8 cellular contexts compared by ENCODE assay signal in the genomic region with DNA sequence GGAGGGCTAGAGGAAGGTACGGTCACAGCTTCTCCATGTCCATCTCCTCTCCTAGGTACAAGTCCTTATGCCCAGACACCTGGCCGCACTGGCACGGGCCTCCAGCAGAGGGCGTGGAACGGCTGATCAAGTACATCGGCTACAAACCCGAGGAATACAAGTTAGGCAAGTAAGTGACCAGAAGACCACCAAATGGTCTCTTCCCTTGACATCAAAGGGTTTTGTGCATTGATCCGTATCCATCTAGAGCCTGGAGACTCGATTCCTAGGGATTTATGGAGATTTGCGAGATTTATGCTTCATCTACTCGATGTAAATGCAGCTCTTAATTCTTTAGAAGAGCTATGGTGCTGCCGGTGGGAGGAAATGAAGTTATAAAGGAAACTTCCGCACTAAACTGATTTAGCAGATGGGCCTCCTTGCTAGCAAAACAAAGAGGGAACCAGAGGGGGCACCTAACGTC. TPM values are rescaled to one million over a fixed set of nuclear protein-coding genes. Genes with fewer than 3 reads are reported as not detected.
DNase-seq lines count a peak whose midpoint lies in the region; ATAC-seq and TF ChIP-seq lines count a peak whose summit lies in the region.

No MANE protein-coding gene starts in this region.

- H3K9ac ChIP-seq in muscle layer of colon (ENCODE audit: low read length) = peak overlapping the region; percentile 3

- H3K27ac ChIP-seq in muscle layer of colon (ENCODE audit: low read depth, low read length) = no peak overlapping the region

- H3K36me3 ChIP-seq in muscle layer of colon (ENCODE audit: insufficient read depth, low read length) = no peaks in the 10 kb centered on the region

- H3K9me3 Mint-ChIP-seq in activated CD8-positive, alpha-beta memory T cell treated with anti-CD3 and anti-CD28 coated beads, Interleukin-2, amount 10 ng/mL, durations not matched to agents 7 days and 5 days (ENCODE audit: low read depth) = no peaks in the 10 kb centered on the region
- no peaks in the 10 kb centered on the region for H3K9me3 Mint-ChIP-seq in endothelial cell (ENCODE audit: unreplicated experiment)

- ATAC-seq in activated CD8-positive, alpha-beta memory T cell treated with anti-CD3 and anti-CD28 coated beads, Interleukin-2, amount 10 ng/mL, durations not matched to agents 7 days and 5 days = peak; percentile 86
- ATAC-seq in GM19463 (IDR thresholded peaks at IDR 0.05; ENCODE audit: unreplicated experiment) = no peak

- TF ChIP-seq CTCF in endothelial cell (IDR thresholded peaks at IDR 0.05; ENCODE audit: unreplicated experiment) = peak; percentile 68

- H3K36me3 Mint-ChIP-seq in activated CD8-positive, alpha-beta memory T cell treated with anti-CD3 and anti-CD28 coated beads, Interleukin-2, amount 10 ng/mL, durations not matched to agents 7 days and 5 days = no peaks in the 10 kb centered on the region
- H3K36me3 Mint-ChIP-seq in endothelial cell (ENCODE audit: low read depth, unreplicated experiment) = peaks cover 6% of the 10 kb centered on the region

- H3K4me3 Mint-ChIP-seq in activated CD8-positive, alpha-beta memory T cell treated with anti-CD3 and anti-CD28 coated beads, Interleukin-2, amount 10 ng/mL, durations not matched to agents 7 days and 5 days = no peak overlapping the region
- no peak overlapping the region for H3K4me3 Mint-ChIP-seq in endothelial cell (ENCODE audit: unreplicated experiment)

- H3K4me3 ChIP-seq in muscle layer of colon (ENCODE audit: low read depth in 1 of 2, low read length in 2 of 2) = no peak overlapping the region

- no peaks in the 10 kb centered on the region for H3K27me3 ChIP-seq in muscle layer of colon (ENCODE audit: control insufficient read depth in 1 of 2, insufficient read depth in 2 of 2, low read length in 2 of 2)

- H3K27me3 Mint-ChIP-seq in activated CD8-positive, alpha-beta memory T cell treated with anti-CD3 and anti-CD28 coated beads, Interleukin-2, amount 10 ng/mL, durations not matched to agents 7 days and 5 days = no peaks in the 10 kb centered on the region
- H3K27me3 Mint-ChIP-seq in endothelial cell (ENCODE audit: unreplicated experiment) = peaks cover 6% of the 10 kb centered on the region

- peaks cover 12% of the 10 kb centered on the region for H3K4me1 Mint-ChIP-seq in activated CD8-positive, alpha-beta memory T cell treated with anti-CD3 and anti-CD28 coated beads, Interleukin-2, amount 10 ng/mL, durations not matched to agents 7 days and 5 days
- H3K4me1 Mint-ChIP-seq in endothelial cell (ENCODE audit: unreplicated experiment) = peaks cover 48% of the 10 kb centered on the region

- DNase-seq in DMS 273 treated with DMSO at 0.1 percent for 48 hours (lab: John Stamatoyannopoulos, UW) = peak; percentile 18
- peak in 68 of 76 experiments; percentile 11 to 78 (median 52) for DNase-seq in HUDEP-2 (lab: John Stamatoyannopoulos, UW; ENCODE audit: unreplicated experiment in 76 of 76)
- peak; percentile 43 for DNase-seq in NOMO-1 treated with DMSO at 0.1 percent for 48 hours (lab: John Stamatoyannopoulos, UW; ENCODE audit: unreplicated experiment)
- DNase-seq in activated CD8-positive, alpha-beta memory T cell treated with anti-CD3 and anti-CD28 coated beads, Interleukin-2, amount 10 ng/mL, durations not matched to agents 7 days and 5 days = peak; percentile 89
- DNase-seq in endothelial cell (ENCODE audit: low spot score) = peak; percentile 94
- peak; percentile 49 to 52 for DNase-seq in stimulated activated CD8-positive, alpha-beta memory T cell treated with anti-CD3 and anti-CD28 coated beads, Interleukin-4, amount 100 ng/mL, for 4 hours (ENCODE audit: low read depth in 2 of 2, low spot score in 1 of 2)

- H3K4me1 ChIP-seq in muscle layer of colon (ENCODE audit: insufficient read depth, low read length) = peaks cover 11% of the 10 kb centered on the region

- CTCF ChIA-PET in activated CD8-positive, alpha-beta memory T cell treated with anti-CD3 and anti-CD28 coated beads, Interleukin-2, amount 10 ng/mL, durations not matched to agents 7 days and 5 days (lab: Charles Lee) = interaction anchor here (0.8 to 2.5 kb wide), 21 partner anchors 9 to 412 kb away, joined by 3 to 15 read pairs (median 4); partner anchors contain the start of genes KCTD10 and UBE3B

- peak overlapping the region; percentile 17 for H3K27ac Mint-ChIP-seq in activated CD8-positive, alpha-beta memory T cell treated with anti-CD3 and anti-CD28 coated beads, Interleukin-2, amount 10 ng/mL, durations not matched to agents 7 days and 5 days
- H3K27ac Mint-ChIP-seq in endothelial cell (ENCODE audit: unreplicated experiment) = no peak overlapping the region

- H3K9me3 ChIP-seq in muscle layer of colon (ENCODE audit: low read length) = no peaks in the 10 kb centered on the region

RNA-seq across cellular contexts. Expression of gene KCTD10, which starts 44.2 kb away (rescaled TPM):
- 10 to 100 TPM; 27.2 to 43.2 TPM for total RNA-seq in activated CD8-positive, alpha-beta memory T cell treated with anti-CD3 and anti-CD28 coated beads, Interleukin-2, amount 10 ng/mL, durations not matched to agents 7 days and 5 days
- 128 TPM for total RNA-seq in endothelial cell (ENCODE audit: unreplicated experiment)

RNA-seq across cellular contexts. Expression of gene UBE3B, which starts 44.6 kb away (rescaled TPM):
- 10 to 100 TPM; 36.6 to 39.0 TPM for total RNA-seq in activated CD8-positive, alpha-beta memory T cell treated with anti-CD3 and anti-CD28 coated beads, Interleukin-2, amount 10 ng/mL, durations not matched to agents 7 days and 5 days
- total RNA-seq in endothelial cell (ENCODE audit: unreplicated experiment) = 44.3 TPM

Comparison
In these comparisons a context has a peak if more than half of its experiments do, and no peak if none do; other contexts are left out.
1. DNase-seq: peak in every context shown above with its lines; median percentile 94 in endothelial cell; 89 in activated CD8-positive, alpha-beta memory T cell treated with anti-CD3 and anti-CD28 coated beads, Interleukin-2, amount 10 ng/mL, durations not matched to agents 7 days and 5 days; 52 in HUDEP-2; 50 in stimulated activated CD8-positive, alpha-beta memory T cell treated with anti-CD3 and anti-CD28 coated beads, Interleukin-4, amount 100 ng/mL, for 4 hours; 43 in NOMO-1 treated with DMSO at 0.1 percent for 48 hours; 18 in DMS 273 treated with DMSO at 0.1 percent for 48 hours.